ENCODE assay signal across 25 cellular contexts in genomic region chr3:188194327-188194726, GRCh38. TPM values are rescaled to one million over a fixed set of nuclear protein-coding genes. Genes with fewer than 3 reads are reported as not detected.
DNase-seq lines count a peak whose midpoint lies in the region; ATAC-seq and TF ChIP-seq lines count a peak whose summit lies in the region.
"Had no signal": no experiment of that assay in that cellular context is flagged by ENCODE, and none has a peak within 500 bp of the region (broad histone marks: within the 10 kb centered on the region; RNA-seq: fewer than 3 reads in every experiment).

No MANE protein-coding gene starts in this region.

- POLR2A ChIA-PET in WTC11 (lab: Charles Lee), result no interaction called here

- no peaks in the 10 kb centered on the region for H3K27me3 ChIP-seq in upper lobe of right lung
- H3K27me3 ChIP-seq: BLaER1, colonic mucosa had no signal

- peaks cover 18% of the 10 kb centered on the region for H3K4me1 Mint-ChIP-seq in WTC11

- no peak overlapping the region for H3K4me3 ChIP-seq in astrocyte of the spinal cord (ENCODE audit: low read depth, low read length)
- no peak overlapping the region for H3K4me3 ChIP-seq in upper lobe of right lung
- H3K4me3 ChIP-seq: BLaER1, colonic mucosa, lower lobe of right lung, psoas muscle had no signal

- ATAC-seq in upper lobe of right lung, result peak; percentile 32
- ATAC-seq in WTC11, result no peak
- ATAC-seq in HG03045 (IDR thresholded peaks at IDR 0.05; ENCODE audit: unreplicated experiment), result no peak
- ATAC-seq: activated CD4-positive, CD25-positive, alpha-beta regulatory T cell treated with anti-CD3 and anti-CD28 coated beads, Interleukin-2, amount 50 U/mL, for 24 hours; lower lobe of right lung; psoas muscle; stimulated activated memory B cell treated with anti-CD40 and anti-IgM and Interleukin-4, amounts not matched to agents 10 μg/mL and 1 μg/mL and 100 μg/mL, for 72 hours; T-helper 17 cell had no signal

- H3K4me3 Mint-ChIP-seq in WTC11, result no peak overlapping the region
- H3K4me3 Mint-ChIP-seq: immature natural killer cell; natural killer cell treated with Interleukin-12 subunit alpha and Interleukin-12 subunit beta and Interleukin-15 and Interleukin-18, amount 100 ng/mL, for 72 hours; stimulated activated memory B cell treated with anti-CD40 and anti-IgM and Interleukin-4, amounts not matched to agents 10 μg/mL and 1 μg/mL and 100 μg/mL, for 72 hours; T-helper 17 cell had no signal

- no peaks in the 10 kb centered on the region for H3K36me3 Mint-ChIP-seq in WTC11

- DNase-seq in DMS53 (lab: John Stamatoyannopoulos, UW) (peak; percentile 10), DMS53 treated with DMSO at 0.1 percent for 48 hours (lab: John Stamatoyannopoulos, UW; ENCODE audit: unreplicated experiment) (no peak), astrocyte of the spinal cord (ENCODE audit: low read depth, low spot score) (peak; percentile 74), glomerular visceral epithelial cell (ENCODE audit: extremely low spot score) (peak; percentile 54), upper lobe of right lung (no peak), WTC11 (ENCODE audit: low spot score) (no peak)
- DNase-seq in activated CD8-positive, alpha-beta memory T cell treated with anti-CD3 and anti-CD28 coated beads, Interleukin-2, amount 50 U/mL, for 4 hours, result no peak
- DNase-seq: colonic mucosa; DMS79; glutamatergic neuron; immature natural killer cell; lower lobe of right lung; NCI-H1930; psoas muscle; SHP77; stimulated activated CD4-positive, alpha-beta T cell treated with anti-CD3 and anti-CD28 coated beads, Interleukin-12 subunit alpha, Interleukin-12 subunit beta, amount 100 ng/mL, for 4 hours; T-helper 17 cell; trophoblast cell had no signal

- peaks cover 4% of the 10 kb centered on the region for H3K36me3 ChIP-seq in upper lobe of right lung
- H3K36me3 ChIP-seq: colonic mucosa had no signal

- in situ Hi-C loops in astrocyte of the spinal cord (cut with HindIII; ENCODE audit: low sequenced_read_pairs), result no loop called here

- CTCF ChIA-PET in WTC11 (lab: Charles Lee), result no interaction called here

- H3K27ac ChIP-seq in upper lobe of right lung, result no peak overlapping the region
- H3K27ac ChIP-seq: 22Rv1, BLaER1, colonic mucosa, lower lobe of right lung, psoas muscle had no signal

- TF ChIP-seq CTCF in astrocyte of the spinal cord (IDR thresholded peaks at IDR 0.05; ENCODE audit: low read depth, low read length), result no peak
- no peak for TF ChIP-seq CTCF in upper lobe of right lung (IDR thresholded peaks at IDR 0.05)
- TF ChIP-seq CTCF in WTC11 (IDR thresholded peaks at IDR 0.05), result no peak

- intact Hi-C loops in upper lobe of right lung (cut with DNase I), result no loop called here

- no peaks in the 10 kb centered on the region for H3K27me3 Mint-ChIP-seq in WTC11 (ENCODE audit: low read depth)
- H3K27me3 Mint-ChIP-seq: natural killer cell treated with Interleukin-12 subunit alpha and Interleukin-12 subunit beta and Interleukin-15 and Interleukin-18, amount 100 ng/mL, for 72 hours; stimulated activated memory B cell treated with anti-CD40 and anti-IgM and Interleukin-4, amounts not matched to agents 10 μg/mL and 1 μg/mL and 100 μg/mL, for 72 hours; T-helper 17 cell had no signal

- peaks cover 7% of the 10 kb centered on the region for H3K4me1 ChIP-seq in upper lobe of right lung

- no peaks in the 10 kb centered on the region for H3K9me3 ChIP-seq in upper lobe of right lung
- H3K9me3 ChIP-seq: BLaER1, colonic mucosa, lower lobe of right lung, psoas muscle had no signal

- no peaks in the 10 kb centered on the region for H3K9me3 Mint-ChIP-seq in WTC11
- H3K9me3 Mint-ChIP-seq: activated T-helper 2 cell treated with anti-CD3 and anti-CD28 coated beads, Interferon-gamma antibody, Interleukin-2, Interleukin-4, amounts not matched to agents 10 μg/mL and 5 μg/mL and 100 μg/mL, durations not matched to agents 14 hours and 24 hours and 36 hours; immature natural killer cell; natural killer cell treated with Interleukin-12 subunit alpha and Interleukin-12 subunit beta and Interleukin-15 and Interleukin-18, amount 100 ng/mL, for 72 hours; stimulated activated memory B cell treated with anti-CD40 and anti-IgM and Interleukin-4, amounts not matched to agents 10 μg/mL and 1 μg/mL and 100 μg/mL, for 72 hours had no signal

- no peak overlapping the region; the same call in 1 of the 2 replicates for H3K27ac Mint-ChIP-seq in WTC11
- H3K27ac Mint-ChIP-seq: activated T-helper 2 cell treated with anti-CD3 and anti-CD28 coated beads, Interferon-gamma antibody, Interleukin-2, Interleukin-4, amounts not matched to agents 10 μg/mL and 5 μg/mL and 100 μg/mL, durations not matched to agents 14 hours and 24 hours and 36 hours; immature natural killer cell; stimulated activated memory B cell treated with anti-CD40 and anti-IgM and Interleukin-4, amounts not matched to agents 10 μg/mL and 1 μg/mL and 100 μg/mL, for 72 hours; T-helper 17 cell had no signal

TF ChIP-seq in WTC11, 78 proteins besides CTCF, POLR2A, EP300 and RAD21 (continues in another document):
- TF ChIP-seq HMGXB4 (CRISPR knock-in tag; IDR thresholded peaks at IDR 0.05) (no peak), PREB (CRISPR knock-in tag; IDR thresholded peaks at IDR 0.05; ENCODE audit: borderline replicate concordance) (no peak), AFF4 (CRISPR knock-in tag; IDR thresholded peaks at IDR 0.05; ENCODE audit: borderline replicate concordance) (no peak), EMX1 (CRISPR knock-in tag; IDR thresholded peaks at IDR 0.05) (no peak), ZBTB43 (CRISPR knock-in tag; IDR thresholded peaks at IDR 0.05) (no peak), NR2C2 (CRISPR knock-in tag; IDR thresholded peaks at IDR 0.05) (no peak), NFE2L1 (CRISPR knock-in tag; IDR thresholded peaks at IDR 0.05) (no peak)

RNA-seq across cellular contexts. Expression of gene LPP, which starts 40.4 kb away (rescaled TPM):
- total RNA-seq in upper lobe of right lung (191 TPM), WTC11 (2021) (49.2 to 55.6 TPM (median 49.6 TPM) in 3 replicates)

Comparison
In these comparisons a context has a peak if more than half of its experiments do, and no peak if none do; other contexts are left out.
1. DNase-seq: peak in DMS53 (single experiment), astrocyte of the spinal cord (single experiment) and glomerular visceral epithelial cell (single experiment); none in DMS53 treated with DMSO at 0.1 percent for 48 hours (single experiment), upper lobe of right lung (single experiment), activated CD8-positive, alpha-beta memory T cell treated with anti-CD3 and anti-CD28 coated beads, Interleukin-2, amount 50 U/mL, for 4 hours (single experiment) and WTC11 (single experiment).